Comparison of ENCODE assay signal across 9 cellular contexts in the genomic region with DNA sequence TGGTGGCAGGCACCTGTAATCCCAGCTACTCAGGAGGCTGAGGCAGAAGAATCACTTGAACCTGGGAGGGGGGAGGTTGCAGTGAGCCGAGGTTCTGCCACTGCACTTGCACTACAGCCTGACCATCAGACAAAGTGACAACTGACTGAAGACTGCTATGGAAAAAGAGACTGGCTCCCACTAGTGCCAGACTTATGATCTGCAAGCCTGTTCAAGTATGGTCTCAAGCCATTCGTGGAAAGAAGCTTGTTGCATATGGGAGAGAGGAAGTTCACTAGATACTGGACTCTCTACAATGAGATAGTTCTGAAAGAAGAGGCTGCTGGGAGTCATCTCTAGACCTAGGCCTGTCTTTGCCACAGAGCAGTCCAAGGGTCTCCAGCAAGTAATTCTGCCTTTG. TPM values are rescaled to one million over a fixed set of nuclear protein-coding genes. Genes with fewer than 3 reads are reported as not detected.
DNase-seq lines count a peak whose midpoint lies in the region; ATAC-seq, FAIRE-seq and TF ChIP-seq lines count a peak whose summit lies in the region.
"Had no signal": no experiment of that assay in that cellular context is flagged by ENCODE, and none has a peak within 500 bp of the region (broad histone marks: within the 10 kb centered on the region; RNA-seq: fewer than 3 reads in every experiment).

No MANE protein-coding gene starts in this region.

- H3K9me3 ChIP-seq in SJCRH30 (replicated peaks): no peaks in the 10 kb centered on the region

- no peak overlapping the region for H3K4me3 ChIP-seq in SJCRH30

- H3K4me1 Mint-ChIP-seq in progenitor cell of endocrine pancreas (ENCODE audit: low read depth): peaks cover 3% of the 10 kb centered on the region
- H3K4me1 Mint-ChIP-seq in effector memory CD8-positive, alpha-beta T cell (ENCODE audit: low read depth in 2 of 2): peaks cover 22 to 28% of the 10 kb centered on the region in 2 donors

- no peak overlapping the region for H3K4me3 Mint-ChIP-seq in progenitor cell of endocrine pancreas (ENCODE audit: low read depth)
- H3K4me3 Mint-ChIP-seq in effector memory CD8-positive, alpha-beta T cell: peak overlapping the region in 1 of 2 donors; percentile 30

- peaks cover 22% of the 10 kb centered on the region for H3K4me1 ChIP-seq in SJCRH30

- peak; percentile 2 for DNase-seq in NCI-H1092 (lab: John Stamatoyannopoulos, UW)
- no peak for DNase-seq in NCI-H1092 treated with DMSO at 0.1 percent for 48 hours (lab: John Stamatoyannopoulos, UW)
- DNase-seq in GM19239 (ENCODE audit: insufficient read length, low spot score): peak; percentile 17
- DNase-seq in SJCRH30: peak; percentile 18 to 58
- peak; percentile 26 for DNase-seq in fibroblast of peridontal ligament (ENCODE audit: extremely low read depth)
- DNase-seq in progenitor cell of endocrine pancreas (ENCODE audit: low spot score, unreplicated experiment): no peak
- no peak for DNase-seq in effector memory CD8-positive, alpha-beta T cell

- H3K27ac ChIP-seq in SJCRH30: peak overlapping the region; percentile 44

- peaks cover 45% of the 10 kb centered on the region for H3K36me3 ChIP-seq in SJCRH30

- ATAC-seq in HG03558 (IDR thresholded peaks at IDR 0.05; ENCODE audit: extremely low read depth, unreplicated experiment): peak; percentile 88
- ATAC-seq in effector memory CD8-positive, alpha-beta T cell (replicated peaks): no peak

- no peaks in the 10 kb centered on the region for H3K9me3 Mint-ChIP-seq in progenitor cell of endocrine pancreas (ENCODE audit: low read depth)
- no peaks in the 10 kb centered on the region for H3K9me3 Mint-ChIP-seq in effector memory CD8-positive, alpha-beta T cell

- no peaks in the 10 kb centered on the region for H3K27me3 ChIP-seq in SJCRH30

- no peak overlapping the region for H3K27ac Mint-ChIP-seq in progenitor cell of endocrine pancreas
- H3K27ac Mint-ChIP-seq in effector memory CD8-positive, alpha-beta T cell: peak overlapping the region in 1 of 2 donors; percentile 81

- no peaks in the 10 kb centered on the region for H3K27me3 Mint-ChIP-seq in progenitor cell of endocrine pancreas
- H3K27me3 Mint-ChIP-seq in effector memory CD8-positive, alpha-beta T cell: no peaks in the 10 kb centered on the region

- peak; percentile 49 for FAIRE-seq in GM19239 (lab: Jason Lieb, UNC)
- FAIRE-seq: colon had no signal

- TF ChIP-seq CTCF in progenitor cell of endocrine pancreas (IDR thresholded peaks at IDR 0.05; ENCODE audit: unreplicated experiment): peak; percentile 54

- peaks cover 18% of the 10 kb centered on the region for H3K36me3 Mint-ChIP-seq in progenitor cell of endocrine pancreas (ENCODE audit: insufficient read depth)
- peaks cover 54% of the 10 kb centered on the region for H3K36me3 Mint-ChIP-seq in effector memory CD8-positive, alpha-beta T cell (ENCODE audit: insufficient read depth)

RNA-seq across cellular contexts. Expression of gene MDN1, which starts 26.7 kb away (rescaled TPM):
- total RNA-seq in SJCRH30 (2014; rRNA removed; shearing (Covaris generic)): 44.8 and 48.6 TPM in 2 replicates
- total RNA-seq in progenitor cell of endocrine pancreas: 44.1 and 47.1 TPM in 2 replicates

RNA-seq across cellular contexts. Expression of gene CASP8AP2, which starts 36.8 kb away (rescaled TPM):
- 27.6 and 34.0 TPM in 2 replicates for total RNA-seq in SJCRH30 (2014; rRNA removed; shearing (Covaris generic))
- total RNA-seq in progenitor cell of endocrine pancreas: 31.4 and 31.9 TPM in 2 replicates

Comparison
In these comparisons a context has a peak if more than half of its experiments do, and no peak if none do; other contexts are left out.
1. DNase-seq: peak in NCI-H1092 (single experiment), GM19239 (single experiment), SJCRH30 (2 of 2) and fibroblast of peridontal ligament (single experiment); none in NCI-H1092 treated with DMSO at 0.1 percent for 48 hours (single experiment), progenitor cell of endocrine pancreas (single experiment) and effector memory CD8-positive, alpha-beta T cell (0 of 3).